In genomic region chr19:9538183-9539058, GRCh38 we compare ENCODE assay signal across 8 cellular contexts. TPM values are rescaled to one million over a fixed set of nuclear protein-coding genes. Genes with fewer than 3 reads are reported as not detected.
DNase-seq lines count a peak whose midpoint lies in the region; ATAC-seq and TF ChIP-seq lines count a peak whose summit lies in the region.

ZNF426 (minus strand) TSS chr19:9538645; CDS start chr19:9536232, 2,413 bp downstream.

- H3K36me3 Mint-ChIP-seq in activated CD8-positive, alpha-beta T cell treated with anti-CD3 and anti-CD28 coated beads for 36 hours (ENCODE audit: low read depth): peaks cover 58% of the 10 kb centered on the region

- intact Hi-C loops in activated CD8-positive, alpha-beta T cell treated with anti-CD3 and anti-CD28 coated beads for 36 hours (cut with micrococcal nuclease): no loop called here
- intact Hi-C loops in right lobe of liver (cut with DNase I): no loop called here

- H3K27ac Mint-ChIP-seq in activated CD8-positive, alpha-beta T cell treated with anti-CD3 and anti-CD28 coated beads for 36 hours: peak within 1 kb of the TSS; percentile 99

- H3K4me3 Mint-ChIP-seq in activated CD8-positive, alpha-beta T cell treated with anti-CD3 and anti-CD28 coated beads for 36 hours: peak within 1 kb of the TSS; percentile 97

- TF ChIP-seq CTCF in GM13977 (IDR thresholded peaks at IDR 0.05; ENCODE audit: extremely low read depth, insufficient read depth, missing control alignments) (no peak), right lobe of liver (IDR thresholded peaks at IDR 0.05) (no peak)
- no peak for TF ChIP-seq CTCF in activated CD8-positive, alpha-beta T cell treated with anti-CD3 and anti-CD28 coated beads for 36 hours (IDR thresholded peaks at IDR 0.05)

- H3K27ac ChIP-seq in right lobe of liver: peak within 1 kb of the TSS; percentile 69 to 83 (median 71)

- H3K4me1 Mint-ChIP-seq in activated CD8-positive, alpha-beta T cell treated with anti-CD3 and anti-CD28 coated beads for 36 hours (ENCODE audit: low read depth): peaks cover 14% of the 10 kb centered on the region

- H3K4me3 ChIP-seq in right lobe of liver: peak within 1 kb of the TSS; percentile 59 to 88 (median 61)

- peak; percentile 85 for ATAC-seq in HG03280 (IDR thresholded peaks at IDR 0.05; ENCODE audit: unreplicated experiment)
- ATAC-seq in activated CD8-positive, alpha-beta T cell treated with anti-CD3 and anti-CD28 coated beads for 36 hours: peak; percentile 97
- peak; percentile 87 to 98 (median 96) for ATAC-seq in right lobe of liver
- ATAC-seq in HG02571 (IDR thresholded peaks at IDR 0.05; ENCODE audit: unreplicated experiment): no peak

- 2% methylated on average over 44 of the region's 49 CpGs for WGBS in right lobe of liver (ENCODE audit: insufficient coverage, low coverage, low lambda C conversion rate, missing lambda C conversion rate)

- CTCF ChIA-PET in activated CD8-positive, alpha-beta T cell treated with anti-CD3 and anti-CD28 coated beads for 36 hours (lab: Charles Lee): no interaction called here

- H3K9me3 Mint-ChIP-seq in activated CD8-positive, alpha-beta T cell treated with anti-CD3 and anti-CD28 coated beads for 36 hours: peaks cover 36% of the 10 kb centered on the region

- H3K4me1 ChIP-seq in right lobe of liver: peaks cover 0 to 7% (median 0%) of the 10 kb centered on the region in 4 donors

- H3K36me3 ChIP-seq in right lobe of liver: peaks cover 0 to 24% (median 6%) of the 10 kb centered on the region in 4 donors

- in situ Hi-C loops in GM13977 (cut with MboI; ENCODE audit: low pct_unique_long_range_greater_than_20kb, low sequenced_read_pairs, unreplicated experiment): no loop called here

- DNase-seq in GM13977 (ENCODE audit: low spot score) (peak; percentile 89), NCI-H748 treated with DMSO at 0.1 percent for 48 hours (lab: John Stamatoyannopoulos, UW) (peak; percentile 50), ecto neural progenitor cell (ENCODE audit: low spot score) (peak; percentile 91), right lobe of liver (peak; percentile 80 to 87 (median 80))
- DNase-seq in activated CD8-positive, alpha-beta T cell treated with anti-CD3 and anti-CD28 coated beads for 36 hours: peak; percentile 95
- DNase-seq in stimulated activated CD4-positive, alpha-beta T cell treated with anti-CD3 and anti-CD28 coated beads, Interleukin-4, amount 100 ng/mL, for 1 hour: peak; percentile 87

- peaks cover 0 to 10% (median 0%) of the 10 kb centered on the region in 4 donors for H3K9me3 ChIP-seq in right lobe of liver

- no peak for TF ChIP-seq POLR2A in right lobe of liver (IDR thresholded peaks at IDR 0.05)

- POLR2A ChIA-PET in activated CD8-positive, alpha-beta T cell treated with anti-CD3 and anti-CD28 coated beads for 36 hours (lab: Charles Lee): interaction anchor here (1.2 to 1.3 kb wide), 2 partner anchors 12 to 47 kb away, joined by 3 read pairs; no protein-coding TSS in a partner anchor

- no peaks in the 10 kb centered on the region for H3K27me3 Mint-ChIP-seq in activated CD8-positive, alpha-beta T cell treated with anti-CD3 and anti-CD28 coated beads for 36 hours

- no peaks in the 10 kb centered on the region for H3K27me3 ChIP-seq in right lobe of liver

RNA-seq across cellular contexts. Expression of gene ZNF426, which starts in this region (rescaled TPM):
- 10 to 100 TPM; 13.5 to 13.6 TPM for total RNA-seq in activated CD8-positive, alpha-beta T cell treated with anti-CD3 and anti-CD28 coated beads for 36 hours
- 1 to 10 TPM; 2.3 to 4.4 (median 2.5) TPM for total RNA-seq in right lobe of liver
